Comparison of ENCODE assay signal across 24 cellular contexts in the genomic region with DNA sequence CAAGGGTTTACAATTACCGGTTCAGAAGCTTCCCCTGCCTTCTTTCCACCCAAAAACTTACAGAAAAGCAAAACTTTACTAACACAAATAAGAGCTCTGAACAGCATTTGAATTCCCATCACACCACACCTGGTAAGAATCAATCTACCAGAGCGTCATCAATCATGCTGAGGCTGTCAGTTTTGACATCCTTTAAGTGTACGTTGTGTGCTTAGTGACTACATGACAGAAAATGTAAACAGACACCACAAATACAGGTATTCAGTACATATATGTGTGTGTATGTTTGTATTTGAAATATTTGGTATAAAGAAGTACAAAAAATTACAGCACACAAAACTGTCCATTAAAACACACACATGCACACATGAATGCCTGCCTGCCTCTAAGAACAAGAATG.
"Had no signal": no experiment of that assay in that cellular context is flagged by ENCODE, and none has a peak within 500 bp of the region (broad histone marks: within the 10 kb centered on the region; RNA-seq: fewer than 3 reads in every experiment).

No MANE protein-coding gene starts in this region.

- DNase-seq: activated B cell treated with CpG ODN at 0.5 μM for 24 hours; activated CD4-positive, alpha-beta T cell treated with anti-CD3 and anti-CD28 coated beads for 48 hours; activated CD4-positive, alpha-beta T cell treated with anti-CD3 and anti-CD28 coated beads, Interleukin-2, amount 50 U/mL, for 1 hour; activated CD4-positive, alpha-beta T cell treated with anti-CD3 and anti-CD28 coated beads, Interleukin-2, amount 50 U/mL, for 48 hours; activated CD8-positive, alpha-beta memory T cell treated with anti-CD3 and anti-CD28 coated beads for 24 hours; activated CD8-positive, alpha-beta T cell treated with anti-CD3 and anti-CD28 coated beads for 36 hours; activated effector memory CD4-positive, alpha-beta T cell treated with Interleukin-2 at 50 U/mL for 16 hours; activated gamma-delta T cell treated with Interleukin-2 at 50 U/mL for 16 hours; activated naive CD4-positive, alpha-beta T cell treated with anti-CD3 and anti-CD28 coated beads, Interleukin-2, amount 50 U/mL, for 16 hours; activated naive CD4-positive, alpha-beta T cell treated with Interleukin-2 at 50 U/mL for 16 hours; activated T-cell treated with anti-CD3 and anti-CD28 coated beads, Interleukin-2, amount 50 U/mL, for 4 hours; amniotic stem cell; anterior cingulate cortex; brain microvascular endothelial cell; dorsolateral prefrontal cortex; effector memory CD4-positive, alpha-beta T cell; endodermal cell; foreskin fibroblast; head of caudate nucleus; T1000; WERI-Rb-1 had no signal

- ATAC-seq: activated CD4-positive, CD25-positive, alpha-beta regulatory T cell treated with anti-CD3 and anti-CD28 coated beads, Interleukin-2, amount 50 U/mL, for 24 hours; activated CD8-positive, alpha-beta T cell treated with anti-CD3 and anti-CD28 coated beads for 36 hours; activated T-cell treated with anti-CD3 and anti-CD28 coated beads, Interleukin-2, amount 50 U/mL, for 4 hours; activated T-helper 17 cell treated with anti-CD3 and anti-CD28 coated beads, Interleukin-2, amount 50 U/mL, for 72 hours; esophagus mucosa had no signal
